ENCODE assay signal across 15 cellular contexts in genomic region chr5:131460867-131461572, GRCh38.
DNase-seq lines count a peak whose midpoint lies in the region; ATAC-seq and TF ChIP-seq lines count a peak whose summit lies in the region.
"Had no signal": no experiment of that assay in that cellular context is flagged by ENCODE, and none has a peak within 500 bp of the region (broad histone marks: within the 10 kb centered on the region; RNA-seq: fewer than 3 reads in every experiment).

No MANE protein-coding gene starts in this region.

- H3K27me3 ChIP-seq in osteoblast (ENCODE audit: insufficient read depth, low read length) = no peaks in the 10 kb centered on the region
- no peaks in the 10 kb centered on the region for H3K27me3 ChIP-seq in SJCRH30
- H3K27me3 ChIP-seq: right lobe of liver, tibial nerve had no signal

- peaks cover 27% of the 10 kb centered on the region for H3K4me1 Mint-ChIP-seq in stimulated activated naive CD8-positive, alpha-beta T cell treated with anti-CD3 and anti-CD28 coated beads, Interleukin-15, amount 100 ng/mL, for 72 hours
- H3K4me1 Mint-ChIP-seq: neural crest cell had no signal

- no peak overlapping the region for H3K27ac ChIP-seq in osteoblast (ENCODE audit: low read depth, low read length)
- H3K27ac ChIP-seq in SJCRH30 = no peak overlapping the region
- H3K27ac ChIP-seq: right lobe of liver, tibial nerve had no signal

- H3K4me3 Mint-ChIP-seq in stimulated activated naive CD8-positive, alpha-beta T cell treated with anti-CD3 and anti-CD28 coated beads, Interleukin-15, amount 100 ng/mL, for 72 hours = no peak overlapping the region
- H3K4me3 Mint-ChIP-seq: dendritic cell treated with granulocyte-macrophage colony-stimulating factor and Interleukin-4, amounts not matched to agents 40 ng/mL and 50 ng/mL, for 4 days; HFFc6; neural crest cell had no signal

- H3K36me3 ChIP-seq in osteoblast (ENCODE audit: insufficient read depth, low read length) = peaks cover 3% of the 10 kb centered on the region
- H3K36me3 ChIP-seq in SJCRH30 = peaks cover 12% of the 10 kb centered on the region
- H3K36me3 ChIP-seq: right lobe of liver had no signal

- peaks cover 0 to 4% of the 10 kb centered on the region in 2 donors for H3K9me3 Mint-ChIP-seq in stimulated activated naive CD8-positive, alpha-beta T cell treated with anti-CD3 and anti-CD28 coated beads, Interleukin-15, amount 100 ng/mL, for 72 hours
- H3K9me3 Mint-ChIP-seq: dendritic cell treated with granulocyte-macrophage colony-stimulating factor and Interleukin-4, amounts not matched to agents 40 ng/mL and 50 ng/mL, for 4 days; HFFc6; neural crest cell had no signal

- intact Hi-C loops in left cardiac atrium (cut with DNase I) (no loop called here), Right ventricle myocardium superior (cut with DNase I) (no loop called here)

- no peaks in the 10 kb centered on the region for H3K27me3 Mint-ChIP-seq in stimulated activated naive CD8-positive, alpha-beta T cell treated with anti-CD3 and anti-CD28 coated beads, Interleukin-15, amount 100 ng/mL, for 72 hours
- H3K27me3 Mint-ChIP-seq: dendritic cell treated with granulocyte-macrophage colony-stimulating factor and Interleukin-4, amounts not matched to agents 40 ng/mL and 50 ng/mL, for 4 days had no signal

- H3K4me1 ChIP-seq in osteoblast (ENCODE audit: insufficient read depth, low read length) = peaks cover under 1% of the 10 kb centered on the region
- no peaks in the 10 kb centered on the region for H3K4me1 ChIP-seq in SJCRH30
- H3K4me1 ChIP-seq: right lobe of liver, tibial nerve had no signal

- no peak for DNase-seq in left cardiac atrium
- DNase-seq in Right ventricle myocardium superior = no peak
- peak; percentile 90 for DNase-seq in NCI-H69 (lab: John Stamatoyannopoulos, UW)
- peak; percentile 31 for DNase-seq in cerebellar cortex (ENCODE audit: low spot score)
- DNase-seq in osteoblast (ENCODE audit: insufficient read length, low spot score, missing footprints) = no peak
- DNase-seq in stimulated activated naive CD8-positive, alpha-beta T cell treated with anti-CD3 and anti-CD28 coated beads, Interleukin-15, amount 100 ng/mL, for 72 hours = no peak
- no peak for DNase-seq in SJCRH30
- DNase-seq: activated CD8-positive, alpha-beta memory T cell treated with anti-CD3 and anti-CD28 coated beads, Interleukin-2, amount 50 U/mL, for 4 hours; HFFc6; NCI-H2171; right lobe of liver; stimulated activated CD4-positive, alpha-beta T cell treated with anti-CD3 and anti-CD28 coated beads, Interleukin-2, amount 100 ng/mL, for 48 hours had no signal

- ATAC-seq in left cardiac atrium (peak; percentile 35 to 57), Right ventricle myocardium superior (ENCODE audit: poor library complexity) (no peak)
- no peak for ATAC-seq in stimulated activated naive CD8-positive, alpha-beta T cell treated with anti-CD3 and anti-CD28 coated beads, Interleukin-15, amount 100 ng/mL, for 72 hours

- no peak overlapping the region for H2AFZ ChIP-seq in osteoblast (ENCODE audit: low read length)

- no peak overlapping the region for H3K27ac Mint-ChIP-seq in stimulated activated naive CD8-positive, alpha-beta T cell treated with anti-CD3 and anti-CD28 coated beads, Interleukin-15, amount 100 ng/mL, for 72 hours
- H3K27ac Mint-ChIP-seq: dendritic cell treated with granulocyte-macrophage colony-stimulating factor and Interleukin-4, amounts not matched to agents 40 ng/mL and 50 ng/mL, for 4 days; HFFc6 had no signal

- H4K20me1 ChIP-seq in osteoblast (ENCODE audit: insufficient read depth, low read length) = no peaks in the 10 kb centered on the region

- H3K79me2 ChIP-seq in osteoblast (ENCODE audit: insufficient read depth, low read length) = no peaks in the 10 kb centered on the region

- TF ChIP-seq CTCF in osteoblast (IDR thresholded peaks at IDR 0.05; ENCODE audit: extremely low read depth, low read depth, low read length) = no peak

- H3K4me2 ChIP-seq in osteoblast (ENCODE audit: insufficient read depth, low read length) = no peak overlapping the region

- H3K9me3 ChIP-seq in osteoblast (ENCODE audit: low read depth, low read length) (no peaks in the 10 kb centered on the region), SJCRH30 (replicated peaks) (no peaks in the 10 kb centered on the region)
- H3K9me3 ChIP-seq: right lobe of liver, tibial nerve had no signal

- H3K4me3 ChIP-seq in osteoblast (ENCODE audit: insufficient read depth, low read length) (no peak overlapping the region), SJCRH30 (no peak overlapping the region)
- H3K4me3 ChIP-seq: right lobe of liver, tibial nerve had no signal

Comparison
In these comparisons a context has a peak if more than half of its experiments do, and no peak if none do; other contexts are left out.
1. ATAC-seq: peak in left cardiac atrium (2 of 2); none in Right ventricle myocardium superior (single experiment) and stimulated activated naive CD8-positive, alpha-beta T cell treated with anti-CD3 and anti-CD28 coated beads, Interleukin-15, amount 100 ng/mL, for 72 hours (single experiment).
2. DNase-seq: peak in NCI-H69 (single experiment) and cerebellar cortex (single experiment); none in left cardiac atrium (single experiment), Right ventricle myocardium superior (single experiment), osteoblast (single experiment), stimulated activated naive CD8-positive, alpha-beta T cell treated with anti-CD3 and anti-CD28 coated beads, Interleukin-15, amount 100 ng/mL, for 72 hours (0 of 2) and SJCRH30 (0 of 2).